Comparison of ENCODE assay signal across 21 cellular contexts in genomic region chr3:187352581-187353575, GRCh38. TPM values are rescaled to one million over a fixed set of nuclear protein-coding genes. Genes with fewer than 3 reads are reported as not detected.
DNase-seq lines count a peak whose midpoint lies in the region; ATAC-seq and TF ChIP-seq lines count a peak whose summit lies in the region.
"Had no signal": no experiment of that assay in that cellular context is flagged by ENCODE, and none has a peak within 500 bp of the region (broad histone marks: within the 10 kb centered on the region; RNA-seq: fewer than 3 reads in every experiment).

No MANE protein-coding gene starts in this region.

- no peaks in the 10 kb centered on the region for H3K79me2 ChIP-seq in PC-3 (ENCODE audit: low read length)

- CTCF ChIA-PET in PC-3 (lab: Charles Lee) (no interaction called here), A673 (lab: Charles Lee) (no interaction called here)

- H3K27ac ChIP-seq in PC-3 (ENCODE audit: low read length), result peak overlapping the region; percentile 44; the same call in 1 of the 2 replicates
- H3K27ac ChIP-seq in foreskin keratinocyte, result no peak overlapping the region
- H3K27ac ChIP-seq in A673 (ENCODE audit: low read depth, low read length, poor library complexity, severe bottlenecking), result no peak overlapping the region
- H3K27ac ChIP-seq: ovary had no signal

- peak overlapping the region; percentile 52 for H3K4me2 ChIP-seq in PC-3 (ENCODE audit: low read length)

- intact Hi-C loops in PC-3 (cut with micrococcal nuclease) (loop anchor here (1.0 kb wide), 1 partner anchor 50 kb away; no protein-coding TSS in a partner anchor), CD14-positive monocyte (cut with micrococcal nuclease) (no loop called here), A673 (cut with micrococcal nuclease; ENCODE audit: unreplicated experiment) (no loop called here)

- ATAC-seq in PC-3, result peak; percentile 86
- ATAC-seq in foreskin keratinocyte, result peak; percentile 49
- no peak for ATAC-seq in HG03442 (IDR thresholded peaks at IDR 0.05; ENCODE audit: unreplicated experiment)
- no peak for ATAC-seq in HG03565 (IDR thresholded peaks at IDR 0.05; ENCODE audit: unreplicated experiment)
- ATAC-seq: activated T-cell treated with anti-CD3 and anti-CD28 coated beads, Interleukin-2, amount 50 U/mL, for 4 hours; Right ventricle myocardium inferior had no signal

- TF ChIP-seq CTCF in PC-3 (conservative IDR thresholded peaks at IDR 0.05; ENCODE audit: low read depth, low read length), result no peak
- no peak for TF ChIP-seq CTCF in foreskin keratinocyte (conservative IDR thresholded peaks at IDR 0.05)
- no peak for TF ChIP-seq CTCF in CD14-positive monocyte (IDR thresholded peaks at IDR 0.05)
- no peak for TF ChIP-seq CTCF in A673 (conservative IDR thresholded peaks at IDR 0.05; ENCODE audit: low read depth, low read length)

- peaks cover 26% of the 10 kb centered on the region for H3K27me3 ChIP-seq in PC-3 (ENCODE audit: low read length)
- peaks cover 10% of the 10 kb centered on the region for H3K27me3 ChIP-seq in foreskin keratinocyte
- H3K27me3 ChIP-seq in A673 (replicated peaks; ENCODE audit: insufficient read depth, low read depth, low read length, poor library complexity), result no peaks in the 10 kb centered on the region
- H3K27me3 ChIP-seq: ovary had no signal

- peaks cover 2 to 4% (median 3%) of the 10 kb centered on the region in 3 donors for H3K27me3 Mint-ChIP-seq in CD14-positive monocyte (ENCODE audit: low read depth in 3 of 3)

- H3K9me3 Mint-ChIP-seq in CD14-positive monocyte, result peaks cover 0 to 2% (median 0%) of the 10 kb centered on the region in 7 donors
- H3K9me3 Mint-ChIP-seq: activated CD4-positive, alpha-beta memory T cell treated with anti-CD3 and anti-CD28 coated beads, Interleukin-2, amount 10 ng/mL, durations not matched to agents 7 days and 5 days; activated naive CD4-positive, alpha-beta T cell treated with anti-CD3 and anti-CD28 coated beads, Interleukin-2, amount 50 U/mL, for 24 hours; activated T-cell treated with anti-CD3 and anti-CD28 coated beads, Interleukin-2, amount 50 U/mL, for 4 hours; naive B cell had no signal

- no peak overlapping the region; the same call in 1 of the 2 replicates for H3K9ac ChIP-seq in PC-3 (ENCODE audit: low read length)

- H3K4me1 Mint-ChIP-seq in CD14-positive monocyte, result no peaks in the 10 kb centered on the region
- H3K4me1 Mint-ChIP-seq: activated CD4-positive, alpha-beta memory T cell treated with anti-CD3 and anti-CD28 coated beads, Interleukin-2, amount 10 ng/mL, durations not matched to agents 7 days and 5 days; activated naive CD4-positive, alpha-beta T cell treated with anti-CD3 and anti-CD28 coated beads, Interleukin-2, amount 50 U/mL, for 24 hours; B cell; naive B cell had no signal

- H3K9me3 ChIP-seq in PC-3 (ENCODE audit: low read length) (no peaks in the 10 kb centered on the region), A673 (ENCODE audit: low read depth, low read length, poor library complexity, severe bottlenecking) (no peaks in the 10 kb centered on the region)
- H3K9me3 ChIP-seq: ovary had no signal

- DNase-seq in ELF-1 (ENCODE audit: low read depth, low spot score) (peak; percentile 40), PC-3 (peak; percentile 57), foreskin keratinocyte (peak; percentile 51 to 81), renal cortical epithelial cell (ENCODE audit: low read depth) (peak; percentile 84), CD14-positive monocyte (ENCODE audit: low spot score) (no peak), A673 (ENCODE audit: low spot score) (no peak)
- DNase-seq: activated CD4-positive, alpha-beta memory T cell treated with anti-CD3 and anti-CD28 coated beads, Interleukin-2, amount 10 ng/mL, durations not matched to agents 7 days and 5 days; activated T-cell treated with anti-CD3 and anti-CD28 coated beads, Interleukin-2, amount 50 U/mL, for 4 hours; dermis blood vessel endothelial cell; GF-D8; naive B cell; NCI-H2029; NCI-H510A; ovary; stimulated activated CD4-positive, alpha-beta T cell treated with anti-CD3 and anti-CD28 coated beads, Interleukin-4, amount 100 ng/mL, for 1 hour had no signal

- H3K9me2 ChIP-seq in PC-3 (replicated peaks; ENCODE audit: low read length), result no peaks in the 10 kb centered on the region

- H3F3A ChIP-seq in PC-3 (ENCODE audit: low read length, unreplicated experiment), result no peaks in the 10 kb centered on the region

- POLR2A ChIA-PET in PC-3 (lab: Charles Lee; ENCODE audit: unreplicated experiment) (interaction anchor here (0.6 kb wide), 1 partner anchor 1180 kb away, joined by 5 read pairs; no protein-coding TSS in a partner anchor), A673 (lab: Charles Lee; ENCODE audit: low non-redundant PET) (no interaction called here)

- 0 out of 2 replicates have a peak overlapping the region, but pooled peaks have one; percentile 18 for H2AFZ ChIP-seq in PC-3 (ENCODE audit: low read length)

- H3K4me1 ChIP-seq in PC-3 (ENCODE audit: insufficient read depth, low read length), result peaks cover 13% of the 10 kb centered on the region
- no peaks in the 10 kb centered on the region for H3K4me1 ChIP-seq in foreskin keratinocyte
- no peaks in the 10 kb centered on the region for H3K4me1 ChIP-seq in A673 (ENCODE audit: insufficient read depth, low read length, poor library complexity, severe bottlenecking)

- H3K27ac Mint-ChIP-seq in CD14-positive monocyte, result no peak overlapping the region
- H3K27ac Mint-ChIP-seq: activated CD4-positive, alpha-beta memory T cell treated with anti-CD3 and anti-CD28 coated beads, Interleukin-2, amount 10 ng/mL, durations not matched to agents 7 days and 5 days; activated naive CD4-positive, alpha-beta T cell treated with anti-CD3 and anti-CD28 coated beads, Interleukin-2, amount 50 U/mL, for 24 hours; B cell had no signal

- no peaks in the 10 kb centered on the region for H4K20me1 ChIP-seq in PC-3 (ENCODE audit: low read length)

- H3K4me3 Mint-ChIP-seq in CD14-positive monocyte, result no peak overlapping the region
- H3K4me3 Mint-ChIP-seq: activated CD4-positive, alpha-beta memory T cell treated with anti-CD3 and anti-CD28 coated beads, Interleukin-2, amount 10 ng/mL, durations not matched to agents 7 days and 5 days; activated naive CD4-positive, alpha-beta T cell treated with anti-CD3 and anti-CD28 coated beads, Interleukin-2, amount 50 U/mL, for 24 hours; activated T-cell treated with anti-CD3 and anti-CD28 coated beads, Interleukin-2, amount 50 U/mL, for 4 hours; B cell; naive B cell had no signal

- BruUV-seq in PC-3 (replicated peaks; lab: Mats Ljungman, UMichigan) (no TSS peak), A673 (replicated peaks; lab: Mats Ljungman, UMichigan) (no TSS peak)

- no peaks in the 10 kb centered on the region for H3K36me3 Mint-ChIP-seq in CD14-positive monocyte
- H3K36me3 Mint-ChIP-seq: naive B cell had no signal

- H3K4me3 ChIP-seq in PC-3 (ENCODE audit: low read length) (0 out of 2 replicates have a peak overlapping the region, but pooled peaks have one; percentile 10), A673 (ENCODE audit: low read depth, low read length, poor library complexity, severe bottlenecking) (no peak overlapping the region)
- H3K4me3 ChIP-seq: lung, ovary had no signal

- H3K36me3 ChIP-seq in PC-3 (ENCODE audit: low read depth, low read length) (no peaks in the 10 kb centered on the region), A673 (ENCODE audit: insufficient read depth, low read length, poor library complexity, severe bottlenecking) (no peaks in the 10 kb centered on the region)
- H3K36me3 ChIP-seq: ovary had no signal

RNA-seq across cellular contexts. Expression of gene RTP4, which starts 15.3 kb away (rescaled TPM):
- 0.11 TPM in 1 of 2 replicates, not detected in the other for total RNA-seq in PC-3 (2014; rRNA removed)
- total RNA-seq in foreskin keratinocyte, result 0.07 and 0.14 TPM in 2 replicates
- polyA plus RNA-seq in foreskin keratinocyte, result 0.06 and 0.08 TPM in 2 replicates
- 1.1 and 6.9 TPM in 2 replicates for total RNA-seq in renal cortical epithelial cell
- 1 to 10 TPM; 3.3 to 6.6 TPM for polyA plus RNA-seq in CD14-positive monocyte
- not detected in 2 replicates for total RNA-seq in A673 (2021)

Comparison
In these comparisons a context has a peak if more than half of its experiments do, and no peak if none do; other contexts are left out.
1. DNase-seq: peak in ELF-1 (single experiment), PC-3 (single experiment), foreskin keratinocyte (2 of 2) and renal cortical epithelial cell (single experiment); none in CD14-positive monocyte (single experiment) and A673 (single experiment).
2. ATAC-seq: peak in PC-3 (single experiment) and foreskin keratinocyte (single experiment); none in HG03442 (single experiment) and HG03565 (single experiment).